1 cellular context compared by ENCODE assay signal in the genomic region with DNA sequence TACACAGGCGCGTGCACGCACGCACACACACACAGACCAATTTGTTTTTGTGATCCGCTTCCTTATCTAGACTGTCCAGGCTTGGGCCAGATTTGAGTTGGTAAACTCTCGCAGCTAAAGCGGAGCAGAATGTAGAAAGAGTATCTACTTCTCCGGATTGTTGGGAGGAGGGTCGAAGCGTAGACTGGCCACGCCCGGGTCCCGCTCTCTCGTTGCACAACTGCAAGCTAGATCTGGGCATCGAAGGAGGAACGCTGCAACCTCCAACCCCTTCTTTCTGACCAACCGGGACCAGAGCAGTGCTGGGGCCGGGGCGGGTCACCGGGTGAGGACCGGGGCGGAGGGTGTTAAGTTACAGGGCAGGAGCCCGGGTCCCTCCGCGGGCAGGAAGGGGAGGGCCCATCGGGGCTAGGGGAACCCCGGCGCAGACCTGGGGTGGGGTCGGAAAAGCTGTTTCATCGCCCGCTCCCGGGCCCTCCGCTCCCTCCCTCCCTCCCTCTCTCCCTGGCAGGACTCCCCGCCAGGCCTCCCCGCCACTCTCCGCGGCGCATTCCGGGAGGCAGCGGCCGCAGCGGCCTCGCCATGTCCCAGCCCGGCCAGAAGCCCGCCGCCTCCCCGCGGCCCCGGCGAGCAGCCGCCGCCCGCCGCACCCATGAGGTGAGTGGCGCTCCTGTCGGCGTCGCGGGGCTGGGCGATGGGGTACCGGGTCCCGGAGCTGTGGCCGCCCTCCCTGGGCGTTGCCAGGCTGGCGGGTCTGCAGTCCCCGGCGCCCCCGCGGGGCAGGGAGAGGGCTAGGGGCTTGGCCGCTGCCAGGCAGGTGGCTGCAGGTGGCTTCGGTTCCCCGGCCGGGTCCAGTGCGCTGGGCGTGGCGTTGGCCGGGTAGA.
A peak's percentile ranks its signal among the peaks of the same experiment; 100 is the strongest.
TF ChIP-seq lines count a peak whose summit lies in the region.

A gene with protein sequence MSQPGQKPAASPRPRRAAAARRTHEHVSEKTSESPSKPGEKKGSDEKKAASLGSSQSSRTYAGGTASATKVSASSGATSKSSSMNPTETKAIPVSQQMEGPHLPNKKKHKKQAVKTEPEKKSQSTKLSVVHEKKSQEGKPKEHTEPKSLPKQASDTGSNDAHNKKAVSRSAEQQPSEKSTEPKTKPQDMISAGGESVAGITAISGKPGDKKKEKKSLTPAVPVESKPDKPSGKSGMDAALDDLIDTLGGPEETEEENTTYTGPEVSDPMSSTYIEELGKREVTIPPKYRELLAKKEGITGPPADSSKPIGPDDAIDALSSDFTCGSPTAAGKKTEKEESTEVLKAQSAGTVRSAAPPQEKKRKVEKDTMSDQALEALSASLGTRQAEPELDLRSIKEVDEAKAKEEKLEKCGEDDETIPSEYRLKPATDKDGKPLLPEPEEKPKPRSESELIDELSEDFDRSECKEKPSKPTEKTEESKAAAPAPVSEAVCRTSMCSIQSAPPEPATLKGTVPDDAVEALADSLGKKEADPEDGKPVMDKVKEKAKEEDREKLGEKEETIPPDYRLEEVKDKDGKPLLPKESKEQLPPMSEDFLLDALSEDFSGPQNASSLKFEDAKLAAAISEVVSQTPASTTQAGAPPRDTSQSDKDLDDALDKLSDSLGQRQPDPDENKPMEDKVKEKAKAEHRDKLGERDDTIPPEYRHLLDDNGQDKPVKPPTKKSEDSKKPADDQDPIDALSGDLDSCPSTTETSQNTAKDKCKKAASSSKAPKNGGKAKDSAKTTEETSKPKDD (plus strand): TSS at position 536 of the 884 bp plus-strand sequence. CDS start 47 bp downstream, at position 583.

TF ChIP-seq in HEK293, 187 proteins besides CTCF, POLR2A, EP300 and RAD21 (continued from another document and continues in another):
- TF ChIP-seq, protein P1, sequence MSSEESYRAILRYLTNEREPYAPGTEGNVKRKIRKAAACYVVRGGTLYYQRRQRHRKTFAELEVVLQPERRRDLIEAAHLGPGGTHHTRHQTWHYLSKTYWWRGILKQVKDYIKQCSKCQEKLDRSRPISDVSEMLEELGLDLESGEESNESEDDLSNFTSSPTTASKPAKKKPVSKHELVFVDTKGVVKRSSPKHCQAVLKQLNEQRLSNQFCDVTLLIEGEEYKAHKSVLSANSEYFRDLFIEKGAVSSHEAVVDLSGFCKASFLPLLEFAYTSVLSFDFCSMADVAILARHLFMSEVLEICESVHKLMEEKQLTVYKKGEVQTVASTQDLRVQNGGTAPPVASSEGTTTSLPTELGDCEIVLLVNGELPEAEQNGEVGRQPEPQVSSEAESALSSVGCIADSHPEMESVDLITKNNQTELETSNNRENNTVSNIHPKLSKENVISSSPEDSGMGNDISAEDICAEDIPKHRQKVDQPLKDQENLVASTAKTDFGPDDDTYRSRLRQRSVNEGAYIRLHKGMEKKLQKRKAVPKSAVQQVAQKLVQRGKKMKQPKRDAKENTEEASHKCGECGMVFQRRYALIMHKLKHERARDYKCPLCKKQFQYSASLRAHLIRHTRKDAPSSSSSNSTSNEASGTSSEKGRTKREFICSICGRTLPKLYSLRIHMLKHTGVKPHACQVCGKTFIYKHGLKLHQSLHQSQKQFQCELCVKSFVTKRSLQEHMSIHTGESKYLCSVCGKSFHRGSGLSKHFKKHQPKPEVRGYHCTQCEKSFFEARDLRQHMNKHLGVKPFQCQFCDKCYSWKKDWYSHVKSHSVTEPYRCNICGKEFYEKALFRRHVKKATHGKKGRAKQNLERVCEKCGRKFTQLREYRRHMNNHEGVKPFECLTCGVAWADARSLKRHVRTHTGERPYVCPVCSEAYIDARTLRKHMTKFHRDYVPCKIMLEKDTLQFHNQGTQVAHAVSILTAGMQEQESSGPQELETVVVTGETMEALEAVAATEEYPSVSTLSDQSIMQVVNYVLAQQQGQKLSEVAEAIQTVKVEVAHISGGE (tag by site-specific recombination; conservative IDR thresholded peaks at IDR 0.05; ENCODE audit: low read depth) = no peak; the same call in 1 of the 2 replicates
- TF ChIP-seq ZBTB8A (tag by site-specific recombination; IDR thresholded peaks at IDR 0.05) (peak; percentile 39), ZNF311 (tag by site-specific recombination; IDR thresholded peaks at IDR 0.05; ENCODE audit: borderline replicate concordance) (no peak), ZNF777 (tag by site-specific recombination; IDR thresholded peaks at IDR 0.05; ENCODE audit: borderline replicate concordance) (0 out of 2 replicates have a peak, but pooled peaks have one; percentile 15), KLF8 (tag by site-specific recombination; IDR thresholded peaks at IDR 0.05) (peak; percentile 78), ZNF335 (tag by site-specific recombination; conservative IDR thresholded peaks at IDR 0.05) (peak; percentile 90), ZNF10 (tag by site-specific recombination; IDR thresholded peaks at IDR 0.05) (peak; percentile 37; the same call in 1 of the 2 replicates), ZNF211 (tag by site-specific recombination; IDR thresholded peaks at IDR 0.05; ENCODE audit: low read depth) (no peak), SP2 (tag by site-specific recombination; IDR thresholded peaks at IDR 0.05) (peak; percentile 93), ZNF629 (tag by site-specific recombination; IDR thresholded peaks at IDR 0.05) (0 out of 2 replicates have a peak, but pooled peaks have one; percentile 34), ZBTB21 (tag by site-specific recombination; IDR thresholded peaks at IDR 0.05) (no peak), ZSCAN30 (tag by site-specific recombination; IDR thresholded peaks at IDR 0.05) (peak; percentile 69; the same call in 1 of the 2 replicates), ZNF302 (tag by site-specific recombination; IDR thresholded peaks at IDR 0.05; ENCODE audit: low read depth) (no peak), KLF7 (tag by site-specific recombination; IDR thresholded peaks at IDR 0.05; ENCODE audit: borderline replicate concordance) (peak; percentile 87), SCRT2 (tag by site-specific recombination; IDR thresholded peaks at IDR 0.05) (peak; percentile 67), ZNF292 (tag by site-specific recombination; IDR thresholded peaks at IDR 0.05; ENCODE audit: borderline replicate concordance, low read depth) (no peak), ZBTB48 (tag by site-specific recombination; IDR thresholded peaks at IDR 0.05) (no peak; the same call in 1 of the 2 replicates), ZNF558 (tag by site-specific recombination; IDR thresholded peaks at IDR 0.05) (no peak), ZNF155 (tag by site-specific recombination; IDR thresholded peaks at IDR 0.05) (no peak), GLIS1 (tag by site-specific recombination; IDR thresholded peaks at IDR 0.05) (peak; percentile 36; the same call in 1 of the 2 replicates), ZNF791 (tag by site-specific recombination; IDR thresholded peaks at IDR 0.05) (no peak), ZNF521 (tag by site-specific recombination; IDR thresholded peaks at IDR 0.05) (no peak), ZSCAN16 (tag by site-specific recombination; IDR thresholded peaks at IDR 0.05) (no peak), ZFP3 (tag by site-specific recombination; IDR thresholded peaks at IDR 0.05; ENCODE audit: low read depth) (no peak)
- TF ChIP-seq, protein P2, sequence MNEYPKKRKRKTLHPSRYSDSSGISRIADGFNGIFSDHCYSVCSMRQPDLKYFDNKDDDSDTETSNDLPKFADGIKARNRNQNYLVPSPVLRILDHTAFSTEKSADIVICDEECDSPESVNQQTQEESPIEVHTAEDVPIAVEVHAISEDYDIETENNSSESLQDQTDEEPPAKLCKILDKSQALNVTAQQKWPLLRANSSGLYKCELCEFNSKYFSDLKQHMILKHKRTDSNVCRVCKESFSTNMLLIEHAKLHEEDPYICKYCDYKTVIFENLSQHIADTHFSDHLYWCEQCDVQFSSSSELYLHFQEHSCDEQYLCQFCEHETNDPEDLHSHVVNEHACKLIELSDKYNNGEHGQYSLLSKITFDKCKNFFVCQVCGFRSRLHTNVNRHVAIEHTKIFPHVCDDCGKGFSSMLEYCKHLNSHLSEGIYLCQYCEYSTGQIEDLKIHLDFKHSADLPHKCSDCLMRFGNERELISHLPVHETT (tag by site-specific recombination; IDR thresholded peaks at IDR 0.05) = no peak; the same call in 1 of the 2 replicates
- TF ChIP-seq, protein P3, sequence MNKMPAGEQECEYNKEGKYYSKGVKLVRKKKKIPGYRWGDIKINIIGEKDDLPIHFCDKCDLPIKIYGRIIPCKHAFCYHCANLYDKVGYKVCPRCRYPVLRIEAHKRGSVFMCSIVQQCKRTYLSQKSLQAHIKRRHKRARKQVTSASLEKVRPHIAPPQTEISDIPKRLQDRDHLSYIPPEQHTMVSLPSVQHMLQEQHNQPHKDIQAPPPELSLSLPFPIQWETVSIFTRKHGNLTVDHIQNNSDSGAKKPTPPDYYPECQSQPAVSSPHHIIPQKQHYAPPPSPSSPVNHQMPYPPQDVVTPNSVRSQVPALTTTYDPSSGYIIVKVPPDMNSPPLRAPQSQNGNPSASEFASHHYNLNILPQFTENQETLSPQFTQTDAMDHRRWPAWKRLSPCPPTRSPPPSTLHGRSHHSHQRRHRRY (tag by site-specific recombination; IDR thresholded peaks at IDR 0.05) = no peak
- TF ChIP-seq, protein P4, sequence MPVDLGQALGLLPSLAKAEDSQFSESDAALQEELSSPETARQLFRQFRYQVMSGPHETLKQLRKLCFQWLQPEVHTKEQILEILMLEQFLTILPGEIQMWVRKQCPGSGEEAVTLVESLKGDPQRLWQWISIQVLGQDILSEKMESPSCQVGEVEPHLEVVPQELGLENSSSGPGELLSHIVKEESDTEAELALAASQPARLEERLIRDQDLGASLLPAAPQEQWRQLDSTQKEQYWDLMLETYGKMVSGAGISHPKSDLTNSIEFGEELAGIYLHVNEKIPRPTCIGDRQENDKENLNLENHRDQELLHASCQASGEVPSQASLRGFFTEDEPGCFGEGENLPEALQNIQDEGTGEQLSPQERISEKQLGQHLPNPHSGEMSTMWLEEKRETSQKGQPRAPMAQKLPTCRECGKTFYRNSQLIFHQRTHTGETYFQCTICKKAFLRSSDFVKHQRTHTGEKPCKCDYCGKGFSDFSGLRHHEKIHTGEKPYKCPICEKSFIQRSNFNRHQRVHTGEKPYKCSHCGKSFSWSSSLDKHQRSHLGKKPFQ (tag by site-specific recombination; IDR thresholded peaks at IDR 0.05) = no peak
- TF ChIP-seq, protein P5, sequence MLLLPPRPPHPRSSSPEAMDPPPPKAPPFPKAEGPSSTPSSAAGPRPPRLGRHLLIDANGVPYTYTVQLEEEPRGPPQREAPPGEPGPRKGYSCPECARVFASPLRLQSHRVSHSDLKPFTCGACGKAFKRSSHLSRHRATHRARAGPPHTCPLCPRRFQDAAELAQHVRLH (tag by site-specific recombination; IDR thresholded peaks at IDR 0.05) = 0 out of 2 replicates have a peak, but pooled peaks have one; percentile 44
- TF ChIP-seq, protein P6, sequence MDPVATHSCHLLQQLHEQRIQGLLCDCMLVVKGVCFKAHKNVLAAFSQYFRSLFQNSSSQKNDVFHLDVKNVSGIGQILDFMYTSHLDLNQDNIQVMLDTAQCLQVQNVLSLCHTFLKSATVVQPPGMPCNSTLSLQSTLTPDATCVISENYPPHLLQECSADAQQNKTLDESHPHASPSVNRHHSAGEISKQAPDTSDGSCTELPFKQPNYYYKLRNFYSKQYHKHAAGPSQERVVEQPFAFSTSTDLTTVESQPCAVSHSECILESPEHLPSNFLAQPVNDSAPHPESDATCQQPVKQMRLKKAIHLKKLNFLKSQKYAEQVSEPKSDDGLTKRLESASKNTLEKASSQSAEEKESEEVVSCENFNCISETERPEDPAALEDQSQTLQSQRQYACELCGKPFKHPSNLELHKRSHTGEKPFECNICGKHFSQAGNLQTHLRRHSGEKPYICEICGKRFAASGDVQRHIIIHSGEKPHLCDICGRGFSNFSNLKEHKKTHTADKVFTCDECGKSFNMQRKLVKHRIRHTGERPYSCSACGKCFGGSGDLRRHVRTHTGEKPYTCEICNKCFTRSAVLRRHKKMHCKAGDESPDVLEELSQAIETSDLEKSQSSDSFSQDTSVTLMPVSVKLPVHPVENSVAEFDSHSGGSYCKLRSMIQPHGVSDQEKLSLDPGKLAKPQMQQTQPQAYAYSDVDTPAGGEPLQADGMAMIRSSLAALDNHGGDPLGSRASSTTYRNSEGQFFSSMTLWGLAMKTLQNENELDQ (tag by site-specific recombination; IDR thresholded peaks at IDR 0.05; ENCODE audit: low read depth) = no peak
- TF ChIP-seq, protein P7, sequence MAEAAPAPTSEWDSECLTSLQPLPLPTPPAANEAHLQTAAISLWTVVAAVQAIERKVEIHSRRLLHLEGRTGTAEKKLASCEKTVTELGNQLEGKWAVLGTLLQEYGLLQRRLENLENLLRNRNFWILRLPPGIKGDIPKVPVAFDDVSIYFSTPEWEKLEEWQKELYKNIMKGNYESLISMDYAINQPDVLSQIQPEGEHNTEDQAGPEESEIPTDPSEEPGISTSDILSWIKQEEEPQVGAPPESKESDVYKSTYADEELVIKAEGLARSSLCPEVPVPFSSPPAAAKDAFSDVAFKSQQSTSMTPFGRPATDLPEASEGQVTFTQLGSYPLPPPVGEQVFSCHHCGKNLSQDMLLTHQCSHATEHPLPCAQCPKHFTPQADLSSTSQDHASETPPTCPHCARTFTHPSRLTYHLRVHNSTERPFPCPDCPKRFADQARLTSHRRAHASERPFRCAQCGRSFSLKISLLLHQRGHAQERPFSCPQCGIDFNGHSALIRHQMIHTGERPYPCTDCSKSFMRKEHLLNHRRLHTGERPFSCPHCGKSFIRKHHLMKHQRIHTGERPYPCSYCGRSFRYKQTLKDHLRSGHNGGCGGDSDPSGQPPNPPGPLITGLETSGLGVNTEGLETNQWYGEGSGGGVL (tag by site-specific recombination; IDR thresholded peaks at IDR 0.05) = peak; percentile 88
- TF ChIP-seq, protein P8, sequence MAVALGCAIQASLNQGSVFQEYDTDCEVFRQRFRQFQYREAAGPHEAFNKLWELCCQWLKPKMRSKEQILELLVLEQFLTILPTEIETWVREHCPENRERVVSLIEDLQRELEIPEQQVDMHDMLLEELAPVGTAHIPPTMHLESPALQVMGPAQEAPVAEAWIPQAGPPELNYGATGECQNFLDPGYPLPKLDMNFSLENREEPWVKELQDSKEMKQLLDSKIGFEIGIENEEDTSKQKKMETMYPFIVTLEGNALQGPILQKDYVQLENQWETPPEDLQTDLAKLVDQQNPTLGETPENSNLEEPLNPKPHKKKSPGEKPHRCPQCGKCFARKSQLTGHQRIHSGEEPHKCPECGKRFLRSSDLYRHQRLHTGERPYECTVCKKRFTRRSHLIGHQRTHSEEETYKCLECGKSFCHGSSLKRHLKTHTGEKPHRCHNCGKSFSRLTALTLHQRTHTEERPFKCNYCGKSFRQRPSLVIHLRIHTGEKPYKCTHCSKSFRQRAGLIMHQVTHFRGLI (tag by site-specific recombination; IDR thresholded peaks at IDR 0.05) = no peak
- TF ChIP-seq, protein P9, sequence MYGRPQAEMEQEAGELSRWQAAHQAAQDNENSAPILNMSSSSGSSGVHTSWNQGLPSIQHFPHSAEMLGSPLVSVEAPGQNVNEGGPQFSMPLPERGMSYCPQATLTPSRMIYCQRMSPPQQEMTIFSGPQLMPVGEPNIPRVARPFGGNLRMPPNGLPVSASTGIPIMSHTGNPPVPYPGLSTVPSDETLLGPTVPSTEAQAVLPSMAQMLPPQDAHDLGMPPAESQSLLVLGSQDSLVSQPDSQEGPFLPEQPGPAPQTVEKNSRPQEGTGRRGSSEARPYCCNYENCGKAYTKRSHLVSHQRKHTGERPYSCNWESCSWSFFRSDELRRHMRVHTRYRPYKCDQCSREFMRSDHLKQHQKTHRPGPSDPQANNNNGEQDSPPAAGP (tag by site-specific recombination; IDR thresholded peaks at IDR 0.05) = peak; percentile 55; the same call in 1 of the 2 replicates
- TF ChIP-seq, protein P10, sequence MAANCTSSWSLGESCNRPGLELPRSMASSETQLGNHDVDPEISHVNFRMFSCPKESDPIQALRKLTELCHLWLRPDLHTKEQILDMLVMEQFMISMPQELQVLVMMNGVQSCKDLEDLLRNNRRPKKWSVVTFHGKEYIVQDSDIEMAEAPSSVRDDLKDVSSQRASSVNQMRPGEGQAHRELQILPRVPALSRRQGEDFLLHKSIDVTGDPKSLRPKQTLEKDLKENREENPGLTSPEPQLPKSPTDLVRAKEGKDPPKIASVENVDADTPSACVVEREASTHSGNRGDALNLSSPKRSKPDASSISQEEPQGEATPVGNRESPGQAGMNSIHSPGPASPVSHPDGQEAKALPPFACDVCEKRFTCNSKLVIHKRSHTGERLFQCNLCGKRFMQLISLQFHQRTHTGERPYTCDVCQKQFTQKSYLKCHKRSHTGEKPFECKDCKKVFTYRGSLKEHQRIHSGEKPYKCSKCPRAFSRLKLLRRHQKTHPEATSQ (tag by site-specific recombination; IDR thresholded peaks at IDR 0.05) = no peak
